In the genomic region with DNA sequence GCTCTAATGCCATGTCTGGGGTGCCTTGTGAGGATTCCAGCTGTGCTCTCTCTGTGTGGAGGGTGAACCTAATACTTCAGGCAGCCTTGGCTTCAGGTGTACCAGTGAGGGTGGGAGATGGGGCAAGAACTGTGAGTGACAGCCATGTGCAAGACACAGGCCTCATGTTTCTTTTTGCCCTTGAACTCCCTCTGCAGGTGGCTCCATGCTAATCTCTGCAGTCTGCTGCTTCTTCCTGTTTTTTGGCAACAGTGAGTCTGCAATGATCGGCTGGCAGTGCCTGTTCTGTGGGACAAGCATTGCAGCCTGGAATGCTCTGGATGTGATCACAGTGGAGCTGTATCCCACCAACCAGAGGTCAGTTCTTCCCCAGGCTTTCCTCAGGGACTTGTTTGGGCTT, we compare ENCODE assay signal across 1 cellular context.
TF ChIP-seq lines count a peak whose summit lies in the region.

No MANE protein-coding gene starts in this region.

TF ChIP-seq in K562, 482 proteins besides CTCF, POLR2A, EP300 and RAD21 (continued from another document):
- TF ChIP-seq, protein P1, sequence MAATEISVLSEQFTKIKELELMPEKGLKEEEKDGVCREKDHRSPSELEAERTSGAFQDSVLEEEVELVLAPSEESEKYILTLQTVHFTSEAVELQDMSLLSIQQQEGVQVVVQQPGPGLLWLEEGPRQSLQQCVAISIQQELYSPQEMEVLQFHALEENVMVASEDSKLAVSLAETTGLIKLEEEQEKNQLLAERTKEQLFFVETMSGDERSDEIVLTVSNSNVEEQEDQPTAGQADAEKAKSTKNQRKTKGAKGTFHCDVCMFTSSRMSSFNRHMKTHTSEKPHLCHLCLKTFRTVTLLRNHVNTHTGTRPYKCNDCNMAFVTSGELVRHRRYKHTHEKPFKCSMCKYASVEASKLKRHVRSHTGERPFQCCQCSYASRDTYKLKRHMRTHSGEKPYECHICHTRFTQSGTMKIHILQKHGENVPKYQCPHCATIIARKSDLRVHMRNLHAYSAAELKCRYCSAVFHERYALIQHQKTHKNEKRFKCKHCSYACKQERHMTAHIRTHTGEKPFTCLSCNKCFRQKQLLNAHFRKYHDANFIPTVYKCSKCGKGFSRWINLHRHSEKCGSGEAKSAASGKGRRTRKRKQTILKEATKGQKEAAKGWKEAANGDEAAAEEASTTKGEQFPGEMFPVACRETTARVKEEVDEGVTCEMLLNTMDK (IDR thresholded peaks at IDR 0.05; ENCODE audit: borderline replicate concordance, insufficient read depth, low read depth, low read length, poor library complexity, severe bottlenecking): peak; percentile 23
- TF ChIP-seq, protein P2, sequence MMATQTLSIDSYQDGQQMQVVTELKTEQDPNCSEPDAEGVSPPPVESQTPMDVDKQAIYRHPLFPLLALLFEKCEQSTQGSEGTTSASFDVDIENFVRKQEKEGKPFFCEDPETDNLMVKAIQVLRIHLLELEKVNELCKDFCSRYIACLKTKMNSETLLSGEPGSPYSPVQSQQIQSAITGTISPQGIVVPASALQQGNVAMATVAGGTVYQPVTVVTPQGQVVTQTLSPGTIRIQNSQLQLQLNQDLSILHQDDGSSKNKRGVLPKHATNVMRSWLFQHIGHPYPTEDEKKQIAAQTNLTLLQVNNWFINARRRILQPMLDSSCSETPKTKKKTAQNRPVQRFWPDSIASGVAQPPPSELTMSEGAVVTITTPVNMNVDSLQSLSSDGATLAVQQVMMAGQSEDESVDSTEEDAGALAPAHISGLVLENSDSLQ (IDR thresholded peaks at IDR 0.05): peak; percentile 93
- TF ChIP-seq STAT5A (IDR thresholded peaks at IDR 0.05; ENCODE audit: borderline replicate concordance, low read length) (no peak), ESRRA (IDR thresholded peaks at IDR 0.05; ENCODE audit: borderline replicate concordance, low read depth) (peak; percentile 23; the same call in 1 of the 2 replicates), ZNF766 (CRISPR knock-in tag; conservative IDR thresholded peaks at IDR 0.05) (peak; percentile 44; the same call in 1 of the 2 replicates), SPI1 (IDR thresholded peaks at IDR 0.05; ENCODE audit: borderline replicate concordance, low read depth, low read length) (peak; percentile 31; the same call in 1 of the 2 replicates), MYC (IDR thresholded peaks at IDR 0.05; ENCODE audit: low read depth, low read length) (peak; percentile 65), MYC (CRISPR knock-in tag; IDR thresholded peaks at IDR 0.05; ENCODE audit: borderline replicate concordance, low read depth) (no peak)
- TF ChIP-seq, protein P3, sequence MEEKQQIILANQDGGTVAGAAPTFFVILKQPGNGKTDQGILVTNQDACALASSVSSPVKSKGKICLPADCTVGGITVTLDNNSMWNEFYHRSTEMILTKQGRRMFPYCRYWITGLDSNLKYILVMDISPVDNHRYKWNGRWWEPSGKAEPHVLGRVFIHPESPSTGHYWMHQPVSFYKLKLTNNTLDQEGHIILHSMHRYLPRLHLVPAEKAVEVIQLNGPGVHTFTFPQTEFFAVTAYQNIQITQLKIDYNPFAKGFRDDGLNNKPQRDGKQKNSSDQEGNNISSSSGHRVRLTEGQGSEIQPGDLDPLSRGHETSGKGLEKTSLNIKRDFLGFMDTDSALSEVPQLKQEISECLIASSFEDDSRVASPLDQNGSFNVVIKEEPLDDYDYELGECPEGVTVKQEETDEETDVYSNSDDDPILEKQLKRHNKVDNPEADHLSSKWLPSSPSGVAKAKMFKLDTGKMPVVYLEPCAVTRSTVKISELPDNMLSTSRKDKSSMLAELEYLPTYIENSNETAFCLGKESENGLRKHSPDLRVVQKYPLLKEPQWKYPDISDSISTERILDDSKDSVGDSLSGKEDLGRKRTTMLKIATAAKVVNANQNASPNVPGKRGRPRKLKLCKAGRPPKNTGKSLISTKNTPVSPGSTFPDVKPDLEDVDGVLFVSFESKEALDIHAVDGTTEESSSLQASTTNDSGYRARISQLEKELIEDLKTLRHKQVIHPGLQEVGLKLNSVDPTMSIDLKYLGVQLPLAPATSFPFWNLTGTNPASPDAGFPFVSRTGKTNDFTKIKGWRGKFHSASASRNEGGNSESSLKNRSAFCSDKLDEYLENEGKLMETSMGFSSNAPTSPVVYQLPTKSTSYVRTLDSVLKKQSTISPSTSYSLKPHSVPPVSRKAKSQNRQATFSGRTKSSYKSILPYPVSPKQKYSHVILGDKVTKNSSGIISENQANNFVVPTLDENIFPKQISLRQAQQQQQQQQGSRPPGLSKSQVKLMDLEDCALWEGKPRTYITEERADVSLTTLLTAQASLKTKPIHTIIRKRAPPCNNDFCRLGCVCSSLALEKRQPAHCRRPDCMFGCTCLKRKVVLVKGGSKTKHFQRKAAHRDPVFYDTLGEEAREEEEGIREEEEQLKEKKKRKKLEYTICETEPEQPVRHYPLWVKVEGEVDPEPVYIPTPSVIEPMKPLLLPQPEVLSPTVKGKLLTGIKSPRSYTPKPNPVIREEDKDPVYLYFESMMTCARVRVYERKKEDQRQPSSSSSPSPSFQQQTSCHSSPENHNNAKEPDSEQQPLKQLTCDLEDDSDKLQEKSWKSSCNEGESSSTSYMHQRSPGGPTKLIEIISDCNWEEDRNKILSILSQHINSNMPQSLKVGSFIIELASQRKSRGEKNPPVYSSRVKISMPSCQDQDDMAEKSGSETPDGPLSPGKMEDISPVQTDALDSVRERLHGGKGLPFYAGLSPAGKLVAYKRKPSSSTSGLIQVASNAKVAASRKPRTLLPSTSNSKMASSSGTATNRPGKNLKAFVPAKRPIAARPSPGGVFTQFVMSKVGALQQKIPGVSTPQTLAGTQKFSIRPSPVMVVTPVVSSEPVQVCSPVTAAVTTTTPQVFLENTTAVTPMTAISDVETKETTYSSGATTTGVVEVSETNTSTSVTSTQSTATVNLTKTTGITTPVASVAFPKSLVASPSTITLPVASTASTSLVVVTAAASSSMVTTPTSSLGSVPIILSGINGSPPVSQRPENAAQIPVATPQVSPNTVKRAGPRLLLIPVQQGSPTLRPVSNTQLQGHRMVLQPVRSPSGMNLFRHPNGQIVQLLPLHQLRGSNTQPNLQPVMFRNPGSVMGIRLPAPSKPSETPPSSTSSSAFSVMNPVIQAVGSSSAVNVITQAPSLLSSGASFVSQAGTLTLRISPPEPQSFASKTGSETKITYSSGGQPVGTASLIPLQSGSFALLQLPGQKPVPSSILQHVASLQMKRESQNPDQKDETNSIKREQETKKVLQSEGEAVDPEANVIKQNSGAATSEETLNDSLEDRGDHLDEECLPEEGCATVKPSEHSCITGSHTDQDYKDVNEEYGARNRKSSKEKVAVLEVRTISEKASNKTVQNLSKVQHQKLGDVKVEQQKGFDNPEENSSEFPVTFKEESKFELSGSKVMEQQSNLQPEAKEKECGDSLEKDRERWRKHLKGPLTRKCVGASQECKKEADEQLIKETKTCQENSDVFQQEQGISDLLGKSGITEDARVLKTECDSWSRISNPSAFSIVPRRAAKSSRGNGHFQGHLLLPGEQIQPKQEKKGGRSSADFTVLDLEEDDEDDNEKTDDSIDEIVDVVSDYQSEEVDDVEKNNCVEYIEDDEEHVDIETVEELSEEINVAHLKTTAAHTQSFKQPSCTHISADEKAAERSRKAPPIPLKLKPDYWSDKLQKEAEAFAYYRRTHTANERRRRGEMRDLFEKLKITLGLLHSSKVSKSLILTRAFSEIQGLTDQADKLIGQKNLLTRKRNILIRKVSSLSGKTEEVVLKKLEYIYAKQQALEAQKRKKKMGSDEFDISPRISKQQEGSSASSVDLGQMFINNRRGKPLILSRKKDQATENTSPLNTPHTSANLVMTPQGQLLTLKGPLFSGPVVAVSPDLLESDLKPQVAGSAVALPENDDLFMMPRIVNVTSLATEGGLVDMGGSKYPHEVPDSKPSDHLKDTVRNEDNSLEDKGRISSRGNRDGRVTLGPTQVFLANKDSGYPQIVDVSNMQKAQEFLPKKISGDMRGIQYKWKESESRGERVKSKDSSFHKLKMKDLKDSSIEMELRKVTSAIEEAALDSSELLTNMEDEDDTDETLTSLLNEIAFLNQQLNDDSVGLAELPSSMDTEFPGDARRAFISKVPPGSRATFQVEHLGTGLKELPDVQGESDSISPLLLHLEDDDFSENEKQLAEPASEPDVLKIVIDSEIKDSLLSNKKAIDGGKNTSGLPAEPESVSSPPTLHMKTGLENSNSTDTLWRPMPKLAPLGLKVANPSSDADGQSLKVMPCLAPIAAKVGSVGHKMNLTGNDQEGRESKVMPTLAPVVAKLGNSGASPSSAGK (IDR thresholded peaks at IDR 0.05): peak; percentile 55
- TF ChIP-seq, protein P4, sequence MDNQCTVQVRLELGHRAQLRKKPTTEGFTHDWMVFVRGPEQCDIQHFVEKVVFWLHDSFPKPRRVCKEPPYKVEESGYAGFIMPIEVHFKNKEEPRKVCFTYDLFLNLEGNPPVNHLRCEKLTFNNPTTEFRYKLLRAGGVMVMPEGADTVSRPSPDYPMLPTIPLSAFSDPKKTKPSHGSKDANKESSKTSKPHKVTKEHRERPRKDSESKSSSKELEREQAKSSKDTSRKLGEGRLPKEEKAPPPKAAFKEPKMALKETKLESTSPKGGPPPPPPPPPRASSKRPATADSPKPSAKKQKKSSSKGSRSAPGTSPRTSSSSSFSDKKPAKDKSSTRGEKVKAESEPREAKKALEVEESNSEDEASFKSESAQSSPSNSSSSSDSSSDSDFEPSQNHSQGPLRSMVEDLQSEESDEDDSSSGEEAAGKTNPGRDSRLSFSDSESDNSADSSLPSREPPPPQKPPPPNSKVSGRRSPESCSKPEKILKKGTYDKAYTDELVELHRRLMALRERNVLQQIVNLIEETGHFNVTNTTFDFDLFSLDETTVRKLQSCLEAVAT (IDR thresholded peaks at IDR 0.05): peak in 1 of 2 experiments; percentile 59; a peak in 1 of 4 replicates
- TF ChIP-seq, protein P5, sequence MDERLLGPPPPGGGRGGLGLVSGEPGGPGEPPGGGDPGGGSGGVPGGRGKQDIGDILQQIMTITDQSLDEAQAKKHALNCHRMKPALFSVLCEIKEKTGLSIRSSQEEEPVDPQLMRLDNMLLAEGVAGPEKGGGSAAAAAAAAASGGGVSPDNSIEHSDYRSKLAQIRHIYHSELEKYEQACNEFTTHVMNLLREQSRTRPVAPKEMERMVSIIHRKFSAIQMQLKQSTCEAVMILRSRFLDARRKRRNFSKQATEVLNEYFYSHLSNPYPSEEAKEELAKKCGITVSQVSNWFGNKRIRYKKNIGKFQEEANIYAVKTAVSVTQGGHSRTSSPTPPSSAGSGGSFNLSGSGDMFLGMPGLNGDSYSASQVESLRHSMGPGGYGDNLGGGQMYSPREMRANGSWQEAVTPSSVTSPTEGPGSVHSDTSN (CRISPR knock-in tag; IDR thresholded peaks at IDR 0.05; ENCODE audit: low read depth): peak; percentile 66
- TF ChIP-seq, protein P5 (tag; conservative IDR thresholded peaks at IDR 0.05; ENCODE audit: low read depth): peak; percentile 69
- TF ChIP-seq, protein P6, sequence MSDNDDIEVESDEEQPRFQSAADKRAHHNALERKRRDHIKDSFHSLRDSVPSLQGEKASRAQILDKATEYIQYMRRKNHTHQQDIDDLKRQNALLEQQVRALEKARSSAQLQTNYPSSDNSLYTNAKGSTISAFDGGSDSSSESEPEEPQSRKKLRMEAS (CRISPR knock-in tag; IDR thresholded peaks at IDR 0.05): 0 out of 2 replicates have a peak, but pooled peaks have one; percentile 16
TF ChIP-seq in K562: peak in this region for 19.
